8 cellular contexts compared by ENCODE assay signal in genomic region chr21:45109831-45110492, GRCh38. TPM values are rescaled to one million over a fixed set of nuclear protein-coding genes. Genes with fewer than 3 reads are reported as not detected.
DNase-seq lines count a peak whose midpoint lies in the region; ATAC-seq and TF ChIP-seq lines count a peak whose summit lies in the region.

No MANE protein-coding gene starts in this region.

- no peak overlapping the region for H3K4me2 ChIP-seq in mesendoderm (ENCODE audit: low read length)

- peaks cover 29% of the 10 kb centered on the region for H3K36me3 Mint-ChIP-seq in activated naive CD8-positive, alpha-beta T cell treated with anti-CD3 and anti-CD28 coated beads for 36 hours

- peaks cover 0 to 92% (median 74%) of the 10 kb centered on the region in 4 donors for H3K4me1 ChIP-seq in sigmoid colon
- H3K4me1 ChIP-seq in mesendoderm (ENCODE audit: control insufficient read depth, low read depth, low read length) = no peaks in the 10 kb centered on the region

- peaks cover 75% of the 10 kb centered on the region for H3K4me1 Mint-ChIP-seq in activated naive CD8-positive, alpha-beta T cell treated with anti-CD3 and anti-CD28 coated beads for 36 hours

- intact Hi-C loops in sigmoid colon (cut with DNase I) = no loop called here

- no peak overlapping the region for H3K4me3 ChIP-seq in sigmoid colon
- no peak overlapping the region for H3K4me3 ChIP-seq in mesendoderm (ENCODE audit: low read length)

- H3K27me3 Mint-ChIP-seq in activated naive CD8-positive, alpha-beta T cell treated with anti-CD3 and anti-CD28 coated beads for 36 hours = no peaks in the 10 kb centered on the region

- H3K79me2 ChIP-seq in mesendoderm (ENCODE audit: control insufficient read depth, insufficient read depth, low read length) = no peaks in the 10 kb centered on the region

- H3K23ac ChIP-seq in mesendoderm (ENCODE audit: low read length) = no peak overlapping the region

- H3K4ac ChIP-seq in mesendoderm (ENCODE audit: low read depth, low read length) = no peak overlapping the region

- peak; percentile 75 to 79 for DNase-seq in NCI-H187 (lab: John Stamatoyannopoulos, UW)
- DNase-seq in activated naive CD8-positive, alpha-beta T cell treated with anti-CD3 and anti-CD28 coated beads for 36 hours = peak; percentile 62
- no peak for DNase-seq in sigmoid colon
- DNase-seq in NCI-H1092 (lab: John Stamatoyannopoulos, UW) = no peak
- DNase-seq in mesendoderm = no peak
- no peak for DNase-seq in hippocampal formation (lab: John Stamatoyannopoulos, UW)

- no peak for TF ChIP-seq EP300 in sigmoid colon (IDR thresholded peaks at IDR 0.05)

- no peak overlapping the region for H3K56ac ChIP-seq in mesendoderm (ENCODE audit: low read length)

- H4K8ac ChIP-seq in mesendoderm (ENCODE audit: low read depth, low read length) = no peak overlapping the region

- H3K36me3 ChIP-seq in sigmoid colon (no peaks in the 10 kb centered on the region), mesendoderm (ENCODE audit: control insufficient read depth, insufficient read depth, low read length) (no peaks in the 10 kb centered on the region)

- 41 to 70% methylated on average over 15 of the region's 15 CpGs for WGBS in sigmoid colon, 2 donors
- WGBS in mesendoderm (ENCODE audit: extremely low coverage, insufficient coverage, low lambda C conversion rate) = no CpG with 5 or more reads among the region's 15 CpGs

- H3K79me1 ChIP-seq in mesendoderm (ENCODE audit: low read length) = no peaks in the 10 kb centered on the region

- no peak overlapping the region for H2BK15ac ChIP-seq in mesendoderm (replicated peaks; ENCODE audit: low read depth)

- no peak for TF ChIP-seq CTCF in sigmoid colon (IDR thresholded peaks at IDR 0.05)

- ATAC-seq in GM18508 (IDR thresholded peaks at IDR 0.05; ENCODE audit: insufficient read depth, unreplicated experiment) = peak; percentile 46
- peak; percentile 72 for ATAC-seq in HG02571 (IDR thresholded peaks at IDR 0.05; ENCODE audit: unreplicated experiment)

- H3K4me3 Mint-ChIP-seq in activated naive CD8-positive, alpha-beta T cell treated with anti-CD3 and anti-CD28 coated beads for 36 hours = peak overlapping the region; percentile 72

- H3K9ac ChIP-seq in mesendoderm (ENCODE audit: low read length) = no peak overlapping the region

- no peak overlapping the region for H2BK120ac ChIP-seq in mesendoderm (ENCODE audit: low read depth, low read length)

- peak overlapping the region; percentile 92 for H3K27ac Mint-ChIP-seq in activated naive CD8-positive, alpha-beta T cell treated with anti-CD3 and anti-CD28 coated beads for 36 hours

- no peak overlapping the region for H2BK5ac ChIP-seq in mesendoderm (ENCODE audit: low read length)

- H3K27me3 ChIP-seq in sigmoid colon = no peaks in the 10 kb centered on the region
- no peaks in the 10 kb centered on the region for H3K27me3 ChIP-seq in mesendoderm (ENCODE audit: insufficient read depth, low read length, poor library complexity)

- H2AK5ac ChIP-seq in mesendoderm (ENCODE audit: low read length) = no peak overlapping the region

- H3K9me3 ChIP-seq in sigmoid colon = no peaks in the 10 kb centered on the region

- no peak overlapping the region for H4K5ac ChIP-seq in mesendoderm (ENCODE audit: low read length)

- H3K27ac ChIP-seq in sigmoid colon = peak overlapping the region; percentile 4 to 59 (median 40)
- no peak overlapping the region for H3K27ac ChIP-seq in mesendoderm (ENCODE audit: low read depth, low read length)

- H3K9me3 Mint-ChIP-seq in activated naive CD8-positive, alpha-beta T cell treated with anti-CD3 and anti-CD28 coated beads for 36 hours = peaks cover 2% of the 10 kb centered on the region

- TF ChIP-seq POLR2A in sigmoid colon (IDR thresholded peaks at IDR 0.05) = no peak

- H3K18ac ChIP-seq in mesendoderm (ENCODE audit: low read length) = no peak overlapping the region

RNA-seq across cellular contexts. Expression of gene ADARB1, which starts 35.6 kb away (rescaled TPM):
- 10 to 100 TPM; 39.6 to 41.9 TPM for total RNA-seq in activated naive CD8-positive, alpha-beta T cell treated with anti-CD3 and anti-CD28 coated beads for 36 hours
- total RNA-seq in sigmoid colon = 100 to 1,000 TPM in 1 of 4 donors, 10 to 100 TPM in 3; 41.3 to 102 (median 71.0) TPM
- 1 to 10 TPM in 2 of 3 donors, under 1 TPM in 1; 0.92 to 7.5 (median 2.4) TPM for polyA plus RNA-seq in sigmoid colon
- 4.6 TPM for polyA plus RNA-seq in mesendoderm (2013, experiment 1 of 2)
- polyA plus RNA-seq in mesendoderm (2013, experiment 2 of 2) = 4.7 TPM

Comparison
In these comparisons a context has a peak if more than half of its experiments do, and no peak if none do; other contexts are left out.
1. DNase-seq: peak in NCI-H187 (2 of 2) and activated naive CD8-positive, alpha-beta T cell treated with anti-CD3 and anti-CD28 coated beads for 36 hours (single experiment); none in sigmoid colon (single experiment), NCI-H1092 (single experiment), mesendoderm (single experiment) and hippocampal formation (0 of 2).